ENCODE assay signal across 1 cellular context in genomic region chr9:32526042-32526706, GRCh38.
TF ChIP-seq lines count a peak whose summit lies in the region.

Gene RIGI (minus strand): TSS chr9:32526196. CDS start chr9:32526166, 30 bp downstream.

TF ChIP-seq in HepG2, 621 proteins besides CTCF, POLR2A, EP300 and RAD21 (continued from another document and continues in another):
- TF ChIP-seq IRF1 (CRISPR knock-in tag; IDR thresholded peaks at IDR 0.05; ENCODE audit: low read depth) (peak; percentile 97), ERF (CRISPR knock-in tag; IDR thresholded peaks at IDR 0.05) (peak; percentile 52; the same call in 1 of the 2 replicates), ELF1 (CRISPR knock-in tag; IDR thresholded peaks at IDR 0.05) (peak; percentile 41; the same call in 1 of the 2 replicates), RBM22 (optimal IDR thresholded peaks at IDR 0.05; ENCODE audit: low read length) (peak; percentile 42), ZNF891 (CRISPR knock-in tag; IDR thresholded peaks at IDR 0.05) (peak; percentile 73; the same call in 1 of the 2 replicates), CHCHD3 (CRISPR knock-in tag; IDR thresholded peaks at IDR 0.05) (no peak), ZNF564 (CRISPR knock-in tag; IDR thresholded peaks at IDR 0.05) (0 out of 2 replicates have a peak, but pooled peaks have one; percentile 23), MBNL3 (CRISPR knock-in tag; conservative IDR thresholded peaks at IDR 0.05) (no peak), ZFP90 (CRISPR knock-in tag; IDR thresholded peaks at IDR 0.05; ENCODE audit: borderline replicate concordance) (peak; percentile 76; the same call in 1 of the 2 replicates), ARHGAP35 (CRISPR knock-in tag; IDR thresholded peaks at IDR 0.05; ENCODE audit: borderline replicate concordance) (no peak), TRIM24 (CRISPR knock-in tag; IDR thresholded peaks at IDR 0.05) (no peak), ETV6 (CRISPR knock-in tag; conservative IDR thresholded peaks at IDR 0.05) (no peak), SALL1 (CRISPR knock-in tag; IDR thresholded peaks at IDR 0.05) (peak; percentile 68), ZNF256 (CRISPR knock-in tag; conservative IDR thresholded peaks at IDR 0.05) (no peak), ZNF598 (CRISPR knock-in tag; IDR thresholded peaks at IDR 0.05; ENCODE audit: borderline replicate concordance) (peak; percentile 93), ZNF331 (CRISPR knock-in tag; IDR thresholded peaks at IDR 0.05) (peak; percentile 22; the same call in 1 of the 2 replicates), THAP9 (CRISPR knock-in tag; IDR thresholded peaks at IDR 0.05; ENCODE audit: borderline replicate concordance) (peak; percentile 84; the same call in 1 of the 2 replicates), AKNA (CRISPR knock-in tag; IDR thresholded peaks at IDR 0.05; ENCODE audit: borderline replicate concordance) (0 out of 2 replicates have a peak, but pooled peaks have one; percentile 48), ASH2L (IDR thresholded peaks at IDR 0.05; ENCODE audit: insufficient read length, low read depth, low read length) (peak; percentile 98), KLF16 (CRISPR knock-in tag; IDR thresholded peaks at IDR 0.05) (peak in 1 of 2 experiments; percentile 62; a peak in 1 of 4 replicates), KLF13 (CRISPR knock-in tag; IDR thresholded peaks at IDR 0.05) (0 out of 2 replicates have a peak, but pooled peaks have one; percentile 55)
- TF ChIP-seq, protein P1, sequence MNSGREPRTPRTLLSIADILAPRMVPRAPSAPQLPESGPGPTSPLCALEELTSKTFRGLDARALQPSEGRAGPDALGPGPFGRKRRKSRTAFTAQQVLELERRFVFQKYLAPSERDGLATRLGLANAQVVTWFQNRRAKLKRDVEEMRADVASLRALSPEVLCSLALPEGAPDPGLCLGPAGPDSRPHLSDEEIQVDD (CRISPR knock-in tag; IDR thresholded peaks at IDR 0.05; ENCODE audit: borderline replicate concordance), result no peak
- TF ChIP-seq, protein P2, sequence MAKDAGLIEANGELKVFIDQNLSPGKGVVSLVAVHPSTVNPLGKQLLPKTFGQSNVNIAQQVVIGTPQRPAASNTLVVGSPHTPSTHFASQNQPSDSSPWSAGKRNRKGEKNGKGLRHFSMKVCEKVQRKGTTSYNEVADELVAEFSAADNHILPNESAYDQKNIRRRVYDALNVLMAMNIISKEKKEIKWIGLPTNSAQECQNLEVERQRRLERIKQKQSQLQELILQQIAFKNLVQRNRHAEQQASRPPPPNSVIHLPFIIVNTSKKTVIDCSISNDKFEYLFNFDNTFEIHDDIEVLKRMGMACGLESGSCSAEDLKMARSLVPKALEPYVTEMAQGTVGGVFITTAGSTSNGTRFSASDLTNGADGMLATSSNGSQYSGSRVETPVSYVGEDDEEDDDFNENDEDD (CRISPR knock-in tag; IDR thresholded peaks at IDR 0.05; ENCODE audit: borderline replicate concordance), result 0 out of 2 replicates have a peak, but pooled peaks have one; percentile 4
- TF ChIP-seq, protein P3, sequence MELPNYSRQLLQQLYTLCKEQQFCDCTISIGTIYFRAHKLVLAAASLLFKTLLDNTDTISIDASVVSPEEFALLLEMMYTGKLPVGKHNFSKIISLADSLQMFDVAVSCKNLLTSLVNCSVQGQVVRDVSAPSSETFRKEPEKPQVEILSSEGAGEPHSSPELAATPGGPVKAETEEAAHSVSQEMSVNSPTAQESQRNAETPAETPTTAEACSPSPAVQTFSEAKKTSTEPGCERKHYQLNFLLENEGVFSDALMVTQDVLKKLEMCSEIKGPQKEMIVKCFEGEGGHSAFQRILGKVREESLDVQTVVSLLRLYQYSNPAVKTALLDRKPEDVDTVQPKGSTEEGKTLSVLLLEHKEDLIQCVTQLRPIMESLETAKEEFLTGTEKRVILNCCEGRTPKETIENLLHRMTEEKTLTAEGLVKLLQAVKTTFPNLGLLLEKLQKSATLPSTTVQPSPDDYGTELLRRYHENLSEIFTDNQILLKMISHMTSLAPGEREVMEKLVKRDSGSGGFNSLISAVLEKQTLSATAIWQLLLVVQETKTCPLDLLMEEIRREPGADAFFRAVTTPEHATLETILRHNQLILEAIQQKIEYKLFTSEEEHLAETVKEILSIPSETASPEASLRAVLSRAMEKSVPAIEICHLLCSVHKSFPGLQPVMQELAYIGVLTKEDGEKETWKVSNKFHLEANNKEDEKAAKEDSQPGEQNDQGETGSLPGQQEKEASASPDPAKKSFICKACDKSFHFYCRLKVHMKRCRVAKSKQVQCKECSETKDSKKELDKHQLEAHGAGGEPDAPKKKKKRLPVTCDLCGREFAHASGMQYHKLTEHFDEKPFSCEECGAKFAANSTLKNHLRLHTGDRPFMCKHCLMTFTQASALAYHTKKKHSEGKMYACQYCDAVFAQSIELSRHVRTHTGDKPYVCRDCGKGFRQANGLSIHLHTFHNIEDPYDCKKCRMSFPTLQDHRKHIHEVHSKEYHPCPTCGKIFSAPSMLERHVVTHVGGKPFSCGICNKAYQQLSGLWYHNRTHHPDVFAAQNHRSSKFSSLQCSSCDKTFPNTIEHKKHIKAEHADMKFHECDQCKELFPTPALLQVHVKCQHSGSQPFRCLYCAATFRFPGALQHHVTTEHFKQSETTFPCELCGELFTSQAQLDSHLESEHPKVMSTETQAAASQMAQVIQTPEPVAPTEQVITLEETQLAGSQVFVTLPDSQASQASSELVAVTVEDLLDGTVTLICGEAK (IDR thresholded peaks at IDR 0.05), result no peak
- TF ChIP-seq, protein P3 (CRISPR knock-in tag; IDR thresholded peaks at IDR 0.05), result peak; percentile 28; the same call in 1 of the 2 replicates
- TF ChIP-seq, protein P4, sequence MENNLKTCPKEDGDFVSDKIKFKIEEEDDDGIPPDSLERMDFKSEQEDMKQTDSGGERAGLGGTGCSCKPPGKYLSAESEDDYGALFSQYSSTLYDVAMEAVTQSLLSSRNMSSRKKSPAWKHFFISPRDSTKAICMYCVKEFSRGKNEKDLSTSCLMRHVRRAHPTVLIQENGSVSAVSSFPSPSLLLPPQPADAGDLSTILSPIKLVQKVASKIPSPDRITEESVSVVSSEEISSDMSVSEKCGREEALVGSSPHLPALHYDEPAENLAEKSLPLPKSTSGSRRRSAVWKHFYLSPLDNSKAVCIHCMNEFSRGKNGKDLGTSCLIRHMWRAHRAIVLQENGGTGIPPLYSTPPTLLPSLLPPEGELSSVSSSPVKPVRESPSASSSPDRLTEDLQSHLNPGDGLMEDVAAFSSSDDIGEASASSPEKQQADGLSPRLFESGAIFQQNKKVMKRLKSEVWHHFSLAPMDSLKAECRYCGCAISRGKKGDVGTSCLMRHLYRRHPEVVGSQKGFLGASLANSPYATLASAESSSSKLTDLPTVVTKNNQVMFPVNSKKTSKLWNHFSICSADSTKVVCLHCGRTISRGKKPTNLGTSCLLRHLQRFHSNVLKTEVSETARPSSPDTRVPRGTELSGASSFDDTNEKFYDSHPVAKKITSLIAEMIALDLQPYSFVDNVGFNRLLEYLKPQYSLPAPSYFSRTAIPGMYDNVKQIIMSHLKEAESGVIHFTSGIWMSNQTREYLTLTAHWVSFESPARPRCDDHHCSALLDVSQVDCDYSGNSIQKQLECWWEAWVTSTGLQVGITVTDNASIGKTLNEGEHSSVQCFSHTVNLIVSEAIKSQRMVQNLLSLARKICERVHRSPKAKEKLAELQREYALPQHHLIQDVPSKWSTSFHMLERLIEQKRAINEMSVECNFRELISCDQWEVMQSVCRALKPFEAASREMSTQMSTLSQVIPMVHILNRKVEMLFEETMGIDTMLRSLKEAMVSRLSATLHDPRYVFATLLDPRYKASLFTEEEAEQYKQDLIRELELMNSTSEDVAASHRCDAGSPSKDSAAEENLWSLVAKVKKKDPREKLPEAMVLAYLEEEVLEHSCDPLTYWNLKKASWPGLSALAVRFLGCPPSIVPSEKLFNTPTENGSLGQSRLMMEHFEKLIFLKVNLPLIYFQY (CRISPR knock-in tag; IDR thresholded peaks at IDR 0.05; ENCODE audit: borderline replicate concordance), result peak; percentile 45; the same call in 1 of the 2 replicates
- TF ChIP-seq, protein P5, sequence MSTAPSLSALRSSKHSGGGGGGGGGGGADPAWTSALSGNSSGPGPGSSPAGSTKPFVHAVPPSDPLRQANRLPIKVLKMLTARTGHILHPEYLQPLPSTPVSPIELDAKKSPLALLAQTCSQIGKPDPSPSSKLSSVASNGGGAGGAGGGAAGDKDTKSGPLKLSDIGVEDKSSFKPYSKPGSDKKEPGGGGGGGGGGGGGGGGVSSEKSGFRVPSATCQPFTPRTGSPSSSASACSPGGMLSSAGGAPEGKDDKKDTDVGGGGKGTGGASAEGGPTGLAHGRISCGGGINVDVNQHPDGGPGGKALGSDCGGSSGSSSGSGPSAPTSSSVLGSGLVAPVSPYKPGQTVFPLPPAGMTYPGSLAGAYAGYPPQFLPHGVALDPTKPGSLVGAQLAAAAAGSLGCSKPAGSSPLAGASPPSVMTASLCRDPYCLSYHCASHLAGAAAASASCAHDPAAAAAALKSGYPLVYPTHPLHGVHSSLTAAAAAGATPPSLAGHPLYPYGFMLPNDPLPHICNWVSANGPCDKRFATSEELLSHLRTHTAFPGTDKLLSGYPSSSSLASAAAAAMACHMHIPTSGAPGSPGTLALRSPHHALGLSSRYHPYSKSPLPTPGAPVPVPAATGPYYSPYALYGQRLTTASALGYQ (CRISPR knock-in tag; IDR thresholded peaks at IDR 0.05), result peak; percentile 70
